31 cellular contexts compared by ENCODE assay signal in genomic region chr11:109221190-109221589, GRCh38.
A peak's percentile ranks its signal among the peaks of the same experiment; 100 is the strongest.
DNase-seq lines count a peak whose midpoint lies in the region; ATAC-seq and TF ChIP-seq lines count a peak whose summit lies in the region.
"Had no signal": no experiment of that assay in that cellular context is flagged by ENCODE, and none has a peak within 500 bp of the region (broad histone marks: within the 10 kb centered on the region; RNA-seq: fewer than 3 reads in every experiment).

No MANE protein-coding gene starts in this region.

- H3F3A ChIP-seq in PC-9 (ENCODE audit: insufficient read depth, low read depth), result no peaks in the 10 kb centered on the region

- no peaks in the 10 kb centered on the region for H3K36me3 ChIP-seq in PC-9 (ENCODE audit: low read depth)
- no peaks in the 10 kb centered on the region for H3K36me3 ChIP-seq in sigmoid colon
- H3K36me3 ChIP-seq: BE2C; BLaER1; BLaER1 treated with 17β-estradiol and CSF1 and Interleukin-3, amounts not matched to agents 10 nM and 100 nM had no signal

- no peak for TF ChIP-seq POLR2A in sigmoid colon (IDR thresholded peaks at IDR 0.05)

- 87% methylated on average over 5 of the region's 5 CpGs for WGBS in sigmoid colon, 2 donors

- intact Hi-C loops in Right ventricle myocardium inferior (cut with DNase I) (no loop called here), left ventricle myocardium superior (cut with micrococcal nuclease) (no loop called here), PC-9 (cut with micrococcal nuclease; ENCODE audit: unreplicated experiment) (no loop called here), sigmoid colon (cut with DNase I) (no loop called here)

- TF ChIP-seq EP300 in sigmoid colon (IDR thresholded peaks at IDR 0.05), result no peak

- no peak overlapping the region for H3K4me3 ChIP-seq in PC-9
- H3K4me3 ChIP-seq in sigmoid colon, result no peak overlapping the region
- H3K4me3 ChIP-seq: A549; BLaER1; BLaER1 treated with 17β-estradiol and CSF1 and Interleukin-3, amounts not matched to agents 10 nM and 100 nM had no signal

- H4K20me1 ChIP-seq in PC-9 (ENCODE audit: insufficient read depth), result no peaks in the 10 kb centered on the region
- H4K20me1 ChIP-seq: BLaER1; BLaER1 treated with 17β-estradiol and CSF1 and Interleukin-3, amounts not matched to agents 10 nM and 100 nM had no signal

- POLR2A ChIA-PET in PC-9 (lab: Charles Lee; ENCODE audit: unreplicated experiment), result no interaction called here

- H3K27ac ChIP-seq in PC-9 (no peak overlapping the region), sigmoid colon (no peak overlapping the region)
- H3K27ac ChIP-seq: 22Rv1; A549; BLaER1; BLaER1 treated with 17β-estradiol and CSF1 and Interleukin-3, amounts not matched to agents 10 nM and 100 nM; C4-2B had no signal

- H3K9me3 ChIP-seq in PC-9 (ENCODE audit: insufficient read depth, low read depth), result no peaks in the 10 kb centered on the region
- H3K9me3 ChIP-seq in sigmoid colon, result no peaks in the 10 kb centered on the region
- H3K9me3 ChIP-seq: A549, BE2C, BLaER1, Caco-2 had no signal

- BruUV-seq in PC-9 (replicated peaks; lab: Mats Ljungman, UMichigan), result no TSS peak

- CTCF ChIA-PET in PC-9 (lab: Charles Lee), result no interaction called here

- H3K27me3 ChIP-seq in PC-9 (ENCODE audit: insufficient read depth, low read depth), result no peaks in the 10 kb centered on the region
- H3K27me3 ChIP-seq in sigmoid colon, result no peaks in the 10 kb centered on the region
- H3K27me3 ChIP-seq: BE2C; BLaER1; BLaER1 treated with 17β-estradiol and CSF1 and Interleukin-3, amounts not matched to agents 10 nM and 100 nM had no signal

- DNase-seq in Right ventricle myocardium inferior (ENCODE audit: missing footprints) (peak; percentile 55), left ventricle myocardium superior (no peak), PC-9 (no peak), sigmoid colon (peak; percentile 30)
- no peak for DNase-seq in activated CD8-positive, alpha-beta memory T cell treated with anti-CD3 and anti-CD28 coated beads, Interleukin-2, amount 50 U/mL, for 48 hours
- DNase-seq: 8988T; ACHN; AML-193; BE2C; C1 segment of cervical spinal cord; Caco-2; Calu3; CD4-positive, alpha-beta memory T cell; CD4-positive, alpha-beta T cell; CD4-positive, CD25-positive, alpha-beta regulatory T cell; CD8-positive, alpha-beta memory T cell; CD8-positive, alpha-beta T cell; COR-L47; DMS 273 treated with DMSO at 0.1 percent for 48 hours; DMS153; DMS53; DMS79; DMS79 treated with DMSO at 0.1 percent for 48 hours; DND-41; EL had no signal

- no peaks in the 10 kb centered on the region for H3K79me2 ChIP-seq in PC-9 (ENCODE audit: low read depth)

- H3K9me2 ChIP-seq in PC-9 (ENCODE audit: insufficient read depth), result no peaks in the 10 kb centered on the region

- ATAC-seq in Right ventricle myocardium inferior, result no peak
- no peak for ATAC-seq in left ventricle myocardium superior
- ATAC-seq in GM21619 (IDR thresholded peaks at IDR 0.05; ENCODE audit: unreplicated experiment), result no peak
- ATAC-seq: A549; CD8-positive, alpha-beta T cell had no signal

- H2AFZ ChIP-seq in PC-9, result 0 out of 2 replicates have a peak overlapping the region, but pooled peaks have one; percentile 19

- no peaks in the 10 kb centered on the region for H3K4me1 ChIP-seq in PC-9 (replicated peaks; ENCODE audit: insufficient read depth)
- no peaks in the 10 kb centered on the region for H3K4me1 ChIP-seq in sigmoid colon
- H3K4me1 ChIP-seq: A549; BE2C; BLaER1; BLaER1 treated with 17β-estradiol and CSF1 and Interleukin-3, amounts not matched to agents 10 nM and 100 nM; Caco-2 had no signal

- TF ChIP-seq CTCF in PC-9 (conservative IDR thresholded peaks at IDR 0.05) (no peak), sigmoid colon (IDR thresholded peaks at IDR 0.05) (no peak)

- H3K4me2 ChIP-seq in PC-9, result no peak overlapping the region
- H3K4me2 ChIP-seq: A549; BLaER1; BLaER1 treated with 17β-estradiol and CSF1 and Interleukin-3, amounts not matched to agents 10 nM and 100 nM had no signal

Comparison
In these comparisons a context has a peak if more than half of its experiments do, and no peak if none do; other contexts are left out.
1. DNase-seq: peak in Right ventricle myocardium inferior (single experiment) and sigmoid colon (single experiment); none in left ventricle myocardium superior (single experiment), PC-9 (0 of 2) and activated CD8-positive, alpha-beta memory T cell treated with anti-CD3 and anti-CD28 coated beads, Interleukin-2, amount 50 U/mL, for 48 hours (single experiment).